In genomic region chr1:115331531-115332331, GRCh38 we compare ENCODE assay signal across 17 cellular contexts. TPM values are rescaled to one million over a fixed set of nuclear protein-coding genes. Genes with fewer than 3 reads are reported as not detected.
DNase-seq lines count a peak whose midpoint lies in the region; ATAC-seq and TF ChIP-seq lines count a peak whose summit lies in the region.
"Had no signal": no experiment of that assay in that cellular context is flagged by ENCODE, and none has a peak within 500 bp of the region (broad histone marks: within the 10 kb centered on the region; RNA-seq: fewer than 3 reads in every experiment).

No MANE protein-coding gene starts in this region.

- TF ChIP-seq POLR2A in gastrocnemius medialis (IDR thresholded peaks at IDR 0.05), result no peak

- H3K9me3 ChIP-seq in SJSA1 (replicated peaks), result no peaks in the 10 kb centered on the region
- no peaks in the 10 kb centered on the region for H3K9me3 ChIP-seq in gastrocnemius medialis

- H3K27ac ChIP-seq in SJSA1 (peak overlapping the region; percentile 82), gastrocnemius medialis (peak overlapping the region; percentile 39 to 60 (median 56))
- H3K27ac ChIP-seq: foreskin keratinocyte, KMS-11 had no signal

- H3K36me3 ChIP-seq in SJSA1 (no peaks in the 10 kb centered on the region), gastrocnemius medialis (no peaks in the 10 kb centered on the region)

- intact Hi-C loops in gastrocnemius medialis (cut with DNase I; ENCODE audit: low total_unique reads), result loop anchor here (10.0 kb wide), 2 partner anchors 103 to 197 kb away; no protein-coding TSS in a partner anchor

- no peaks in the 10 kb centered on the region for H3K27me3 ChIP-seq in SJSA1 (replicated peaks)
- H3K27me3 ChIP-seq in gastrocnemius medialis, result no peaks in the 10 kb centered on the region
- H3K27me3 ChIP-seq: foreskin keratinocyte had no signal

- ATAC-seq in gastrocnemius medialis, result no peak
- ATAC-seq: foreskin keratinocyte had no signal

- TF ChIP-seq CTCF in fibroblast of villous mesenchyme (IDR thresholded peaks at IDR 0.05; ENCODE audit: insufficient read depth, low read depth, low read length), result no peak
- TF ChIP-seq CTCF in gastrocnemius medialis (IDR thresholded peaks at IDR 0.05 in 4 of 5, conservative IDR thresholded peaks at IDR 0.05 in 1 of 5), result no peak

- peak; percentile 26 for DNase-seq in GM03348 (ENCODE audit: low spot score)
- DNase-seq in SJSA1 (ENCODE audit: low read depth in 1 of 2, low spot score in 2 of 2), result peak in 1 of 2 experiments; percentile 52
- DNase-seq in fibroblast of villous mesenchyme (ENCODE audit: low read depth), result peak; percentile 69
- DNase-seq in gastrocnemius medialis, result no peak
- no peak for DNase-seq in NCI-H1694 treated with DMSO at 0.1 percent for 48 hours (lab: John Stamatoyannopoulos, UW)
- no peak for DNase-seq in COR-L47 (lab: John Stamatoyannopoulos, UW)
- DNase-seq in amygdala (lab: John Stamatoyannopoulos, UW), result no peak
- no peak for DNase-seq in stimulated activated CD8-positive, alpha-beta memory T cell treated with anti-CD3 and anti-CD28 coated beads, Interleukin-4, amount 100 ng/mL, for 48 hours
- DNase-seq: activated CD4-positive, alpha-beta T cell treated with anti-CD3 and anti-CD28 coated beads, Interleukin-2, amount 50 U/mL, for 1 hour; activated effector memory CD4-positive, alpha-beta T cell treated with anti-CD3 and anti-CD28 coated beads, Interleukin-2, amount 50 U/mL, for 16 hours; CD4-positive, CD25-positive, alpha-beta regulatory T cell; foreskin keratinocyte; left cardiac atrium; NCI-H2029; SW 1271 had no signal

- H3K4me1 ChIP-seq in SJSA1 (replicated peaks) (peaks cover 50% of the 10 kb centered on the region), gastrocnemius medialis (peaks cover 0 to 3% of the 10 kb centered on the region in 2 donors)

- H3K4me3 ChIP-seq in SJSA1 (no peak overlapping the region), fibroblast of villous mesenchyme (ENCODE audit: low read depth, low read length) (no peak overlapping the region), gastrocnemius medialis (no peak overlapping the region)

- in situ Hi-C loops in gastrocnemius medialis (cut with MboI; ENCODE audit: low sequenced_read_pairs in 4 of 4), result loop anchor here in 2 of 4 donors (10.0 to 25.0 kb wide), 2 partner anchors 47 to 194 kb away; no protein-coding TSS in a partner anchor

RNA-seq across cellular contexts. Expression of gene NGF, which starts 6.3 kb away (rescaled TPM):
- 1.3 and 6.0 TPM in 2 replicates for total RNA-seq in SJSA1 (2014; rRNA removed; shearing (Covaris generic))
- total RNA-seq in fibroblast of villous mesenchyme (0.86 and 1.6 TPM in 2 replicates), gastrocnemius medialis (under 1 TPM in 1 of 4 donors, not detected in 3; 0.78 TPM)
- total RNA-seq: CD4-positive, CD25-positive, alpha-beta regulatory T cell; neural crest cell had no signal

Comparison
In these comparisons a context has a peak if more than half of its experiments do, and no peak if none do; other contexts are left out.
1. DNase-seq: peak in GM03348 (single experiment) and fibroblast of villous mesenchyme (single experiment); none in gastrocnemius medialis (0 of 2), NCI-H1694 treated with DMSO at 0.1 percent for 48 hours (single experiment), COR-L47 (single experiment), amygdala (0 of 56) and stimulated activated CD8-positive, alpha-beta memory T cell treated with anti-CD3 and anti-CD28 coated beads, Interleukin-4, amount 100 ng/mL, for 48 hours (single experiment).